Comparison of ENCODE assay signal across 1 cellular context in genomic region chr17:74855323-74855722, GRCh38.
TF ChIP-seq lines count a peak whose summit lies in the region.

No MANE protein-coding gene starts in this region.

TF ChIP-seq in H1, 55 proteins besides CTCF, POLR2A, EP300 and RAD21 (continued from another document):
- TF ChIP-seq PHF8 (conservative IDR thresholded peaks at IDR 0.05; ENCODE audit: low read depth, low read length): no peak
- TF ChIP-seq RFX5 (IDR thresholded peaks at IDR 0.05; ENCODE audit: borderline replicate concordance, low read depth, low read length): no peak
- no peak for TF ChIP-seq CTBP2 (IDR thresholded peaks at IDR 0.05; ENCODE audit: borderline replicate concordance, insufficient read depth, insufficient read length, low read length)
- no peak for TF ChIP-seq EZH2 (IDR thresholded peaks at IDR 0.05; ENCODE audit: low read depth, low read length, severe bottlenecking)
- TF ChIP-seq CHD2 (IDR thresholded peaks at IDR 0.05; ENCODE audit: low read length): no peak
- TF ChIP-seq MAFK (IDR thresholded peaks at IDR 0.05; ENCODE audit: low read depth, low read length): no peak
- TF ChIP-seq, protein P1, sequence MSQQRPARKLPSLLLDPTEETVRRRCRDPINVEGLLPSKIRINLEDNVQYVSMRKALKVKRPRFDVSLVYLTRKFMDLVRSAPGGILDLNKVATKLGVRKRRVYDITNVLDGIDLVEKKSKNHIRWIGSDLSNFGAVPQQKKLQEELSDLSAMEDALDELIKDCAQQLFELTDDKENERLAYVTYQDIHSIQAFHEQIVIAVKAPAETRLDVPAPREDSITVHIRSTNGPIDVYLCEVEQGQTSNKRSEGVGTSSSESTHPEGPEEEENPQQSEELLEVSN (IDR thresholded peaks at IDR 0.05): no peak
- TF ChIP-seq FOSL1 (IDR thresholded peaks at IDR 0.05; ENCODE audit: insufficient read depth, low read depth, low read length): no peak
- no peak for TF ChIP-seq YY1 (IDR thresholded peaks at IDR 0.05; ENCODE audit: low read depth, low read length)
- TF ChIP-seq TEAD4 (IDR thresholded peaks at IDR 0.05; ENCODE audit: low read depth, low read length): no peak
- no peak for TF ChIP-seq KDM4A (IDR thresholded peaks at IDR 0.05; ENCODE audit: low read depth, low read length, severe bottlenecking)
- no peak for TF ChIP-seq CHD1 (IDR thresholded peaks at IDR 0.05; ENCODE audit: low read depth, low read length)
- TF ChIP-seq RXRA (IDR thresholded peaks at IDR 0.05; ENCODE audit: insufficient read depth, low read depth, low read length): no peak
- no peak for TF ChIP-seq KDM1A (IDR thresholded peaks at IDR 0.05; ENCODE audit: borderline replicate concordance, low read length)
- TF ChIP-seq USF2 (IDR thresholded peaks at IDR 0.05; ENCODE audit: low read length): no peak
